14 cellular contexts compared by ENCODE assay signal in the genomic region with DNA sequence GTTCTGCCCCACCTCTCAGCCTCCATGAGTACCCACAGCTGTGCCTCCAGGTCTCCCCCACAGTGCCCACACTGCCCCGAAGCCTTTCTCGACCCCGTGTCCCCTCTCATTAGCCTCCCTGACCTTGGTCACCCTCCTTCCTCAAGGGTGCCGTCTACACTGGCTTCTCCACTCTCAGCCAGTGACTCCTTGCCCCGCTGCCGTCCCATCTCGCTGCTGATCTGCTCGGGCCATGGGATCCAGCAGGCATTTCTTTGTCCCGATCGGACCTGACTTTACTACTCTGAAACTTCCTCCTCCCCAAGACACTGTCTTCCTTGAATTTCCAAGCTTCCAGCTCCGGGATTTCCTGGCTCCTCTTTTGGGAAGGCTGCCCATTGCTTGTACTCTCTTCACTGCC. TPM values are rescaled to one million over a fixed set of nuclear protein-coding genes. Genes with fewer than 3 reads are reported as not detected.
DNase-seq lines count a peak whose midpoint lies in the region; ATAC-seq and TF ChIP-seq lines count a peak whose summit lies in the region.
"Had no signal": no experiment of that assay in that cellular context is flagged by ENCODE, and none has a peak within 500 bp of the region (broad histone marks: within the 10 kb centered on the region; RNA-seq: fewer than 3 reads in every experiment).

No MANE protein-coding gene starts in this region.

- H3K27me3 Mint-ChIP-seq in CD14-positive monocyte (ENCODE audit: low read depth in 3 of 3) (peaks cover 3 to 9% (median 4%) of the 10 kb centered on the region in 3 donors), nephron progenitor cell (ENCODE audit: low read depth, poor library complexity) (peaks cover 8% of the 10 kb centered on the region)

- TF ChIP-seq CTCF in CD14-positive monocyte (IDR thresholded peaks at IDR 0.05) (no peak), VCaP (conservative IDR thresholded peaks at IDR 0.05) (no peak), nephron progenitor cell (IDR thresholded peaks at IDR 0.05) (no peak)

- peak overlapping the region in 4 of 7 donors; percentile 46 to 69 (median 62) for H3K27ac Mint-ChIP-seq in CD14-positive monocyte
- peak overlapping the region; percentile 46 for H3K27ac Mint-ChIP-seq in nephron progenitor cell
- H3K27ac Mint-ChIP-seq: HFFc6 had no signal

- H3K4me3 Mint-ChIP-seq in CD14-positive monocyte, result no peak overlapping the region
- peak overlapping the region; percentile 54 for H3K4me3 Mint-ChIP-seq in nephron progenitor cell
- H3K4me3 Mint-ChIP-seq: HFFc6 had no signal

- H3K36me3 Mint-ChIP-seq in CD14-positive monocyte (no peaks in the 10 kb centered on the region), nephron progenitor cell (ENCODE audit: low read depth) (no peaks in the 10 kb centered on the region)

- ATAC-seq in HG02970 (IDR thresholded peaks at IDR 0.05; ENCODE audit: low FRiP score, unreplicated experiment), result no peak

- peak overlapping the region; percentile 92 for H3K27ac ChIP-seq in VCaP
- H3K27ac ChIP-seq in substantia nigra (ENCODE audit: low read depth, low read length, poor library complexity, severe bottlenecking), result peak overlapping the region; percentile 13

- H3K9me3 Mint-ChIP-seq in CD14-positive monocyte, result peaks cover 0 to 3% (median 0%) of the 10 kb centered on the region in 7 donors
- no peaks in the 10 kb centered on the region for H3K9me3 Mint-ChIP-seq in nephron progenitor cell
- H3K9me3 Mint-ChIP-seq: HFFc6 had no signal

- H3K4me1 Mint-ChIP-seq in CD14-positive monocyte, result peaks cover 19% of the 10 kb centered on the region
- H3K4me1 Mint-ChIP-seq in nephron progenitor cell, result peaks cover 32% of the 10 kb centered on the region

- intact Hi-C loops in CD14-positive monocyte (cut with micrococcal nuclease), result no loop called here

- no peak for DNase-seq in CD14-positive monocyte (ENCODE audit: low spot score)
- DNase-seq in nephron progenitor cell, result no peak
- peak in 1 of 49 donors; percentile 5 for DNase-seq in substantia nigra (lab: John Stamatoyannopoulos, UW)
- no peak for DNase-seq in NCI-H524 (lab: John Stamatoyannopoulos, UW)
- DNase-seq in nucleus accumbens (lab: John Stamatoyannopoulos, UW), result no peak
- DNase-seq: DMS153, HFFc6, KG1, NCI-H1048, NCI-H1436 treated with DMSO at 0.1 percent for 48 hours, NCI-H2029 treated with DMSO at 0.1 percent for 48 hours, NCI-H510A had no signal

RNA-seq across cellular contexts. Expression of a gene that starts 31.3 kb away (rescaled TPM):
- not detected for polyA plus RNA-seq in CD14-positive monocyte

RNA-seq across cellular contexts. Expression of a gene that starts 31.4 kb away (rescaled TPM):
- not detected for polyA plus RNA-seq in CD14-positive monocyte

RNA-seq across cellular contexts. Expression of a gene that starts 50.7 kb away (rescaled TPM):
- 10 to 100 TPM; 28.6 to 31.3 TPM for polyA plus RNA-seq in CD14-positive monocyte
